In the genomic region with DNA sequence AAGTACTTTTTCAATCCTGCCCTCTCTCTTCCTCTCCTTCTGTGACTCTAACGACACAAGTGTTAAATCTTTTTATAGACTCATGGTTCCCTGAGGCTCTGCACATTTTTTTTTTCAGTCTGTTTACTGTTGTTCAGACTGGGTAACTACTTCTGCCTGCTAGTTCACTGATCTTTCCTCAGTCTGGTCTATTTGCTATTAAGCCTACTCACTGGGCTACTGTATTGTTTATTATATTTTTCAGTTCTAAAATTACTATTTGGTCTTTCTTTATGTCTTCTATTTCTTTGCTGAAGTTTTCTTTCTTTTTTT, we compare ENCODE assay signal across 12 cellular contexts. TPM values are rescaled to one million over a fixed set of nuclear protein-coding genes. Genes with fewer than 3 reads are reported as not detected.
DNase-seq lines count a peak whose midpoint lies in the region; ATAC-seq, FAIRE-seq and TF ChIP-seq lines count a peak whose summit lies in the region.
"Had no signal": no experiment of that assay in that cellular context is flagged by ENCODE, and none has a peak within 500 bp of the region (broad histone marks: within the 10 kb centered on the region; RNA-seq: fewer than 3 reads in every experiment).

No MANE protein-coding gene starts in this region.

- no TSS peak for BruUV-seq in OCI-LY7 (replicated peaks; lab: Mats Ljungman, UMichigan)
- no TSS peak for BruUV-seq in PC-3 (replicated peaks; lab: Mats Ljungman, UMichigan)

- H3K9me3 ChIP-seq in CD8-positive, alpha-beta memory T cell (ENCODE audit: low read length): no peaks in the 10 kb centered on the region
- H3K9me3 ChIP-seq in OCI-LY7 (ENCODE audit: low read length): no peaks in the 10 kb centered on the region
- no peaks in the 10 kb centered on the region for H3K9me3 ChIP-seq in PC-3 (ENCODE audit: low read length)
- H3K9me3 ChIP-seq: adrenal gland had no signal

- H3K27ac ChIP-seq in CD8-positive, alpha-beta memory T cell (ENCODE audit: low read depth, low read length): no peak overlapping the region
- H3K27ac ChIP-seq in OCI-LY7 (ENCODE audit: low read depth, low read length, poor library complexity, severe bottlenecking): no peak overlapping the region
- H3K27ac ChIP-seq in PC-3 (ENCODE audit: low read length): no peak overlapping the region

- TF ChIP-seq CTCF in OCI-LY7 (conservative IDR thresholded peaks at IDR 0.05; ENCODE audit: low read length) (no peak), fibroblast of villous mesenchyme (IDR thresholded peaks at IDR 0.05; ENCODE audit: insufficient read depth, low read depth, low read length) (no peak), nephron progenitor cell (IDR thresholded peaks at IDR 0.05) (no peak), PC-3 (conservative IDR thresholded peaks at IDR 0.05; ENCODE audit: low read depth, low read length) (no peak)

- ATAC-seq in PC-3: no peak

- peak overlapping the region in 7 of 8 donors; percentile 15 to 76 (median 43) for H3K27ac Mint-ChIP-seq in CD8-positive, alpha-beta memory T cell
- peak overlapping the region; percentile 92 for H3K27ac Mint-ChIP-seq in nephron progenitor cell

- H3K79me2 ChIP-seq in OCI-LY7 (ENCODE audit: insufficient read depth, low read depth, low read length) (peaks cover 100% of the 10 kb centered on the region), PC-3 (ENCODE audit: low read length) (peaks cover 98% of the 10 kb centered on the region)

- no peaks in the 10 kb centered on the region for H3F3A ChIP-seq in PC-3 (ENCODE audit: low read length, unreplicated experiment)

- H3K4me2 ChIP-seq in OCI-LY7 (ENCODE audit: low read length) (peak overlapping the region; percentile 20; the same call in 1 of the 2 replicates), PC-3 (ENCODE audit: low read length) (no peak overlapping the region)

- H3K4me3 Mint-ChIP-seq in CD8-positive, alpha-beta memory T cell: peak overlapping the region in 4 of 7 donors; percentile 12 to 62 (median 34)
- H3K4me3 Mint-ChIP-seq in nephron progenitor cell: no peak overlapping the region

- peaks cover 44% of the 10 kb centered on the region for H3K4me1 ChIP-seq in CD8-positive, alpha-beta memory T cell (ENCODE audit: insufficient read depth, low read length)
- H3K4me1 ChIP-seq in OCI-LY7 (ENCODE audit: insufficient read depth, low read length, poor library complexity, severe bottlenecking) (peaks cover 30% of the 10 kb centered on the region), PC-3 (ENCODE audit: insufficient read depth, low read length) (no peaks in the 10 kb centered on the region)

- H4K20me1 ChIP-seq in OCI-LY7 (ENCODE audit: insufficient read depth, low read length): peaks cover 57% of the 10 kb centered on the region
- peaks cover 15% of the 10 kb centered on the region; the same call in 1 of the 2 replicates for H4K20me1 ChIP-seq in PC-3 (ENCODE audit: low read length)

- FAIRE-seq in GM19239 (lab: Jason Lieb, UNC): no peak
- FAIRE-seq: GM18507 had no signal

- H3K9ac ChIP-seq in PC-3 (ENCODE audit: low read length): no peak overlapping the region

- no peaks in the 10 kb centered on the region for H3K27me3 Mint-ChIP-seq in CD8-positive, alpha-beta memory T cell
- no peaks in the 10 kb centered on the region for H3K27me3 Mint-ChIP-seq in nephron progenitor cell (ENCODE audit: low read depth, poor library complexity)

- no peaks in the 10 kb centered on the region for H3K9me3 Mint-ChIP-seq in CD8-positive, alpha-beta memory T cell
- no peaks in the 10 kb centered on the region for H3K9me3 Mint-ChIP-seq in nephron progenitor cell

- intact Hi-C loops in OCI-LY7 (cut with micrococcal nuclease; ENCODE audit: unreplicated experiment) (no loop called here), PC-3 (cut with micrococcal nuclease) (no loop called here)

- H3K9me2 ChIP-seq in OCI-LY7 (ENCODE audit: insufficient read depth, low read length): no peaks in the 10 kb centered on the region
- no peaks in the 10 kb centered on the region for H3K9me2 ChIP-seq in PC-3 (replicated peaks; ENCODE audit: low read length)

- H3K27me3 ChIP-seq in CD8-positive, alpha-beta memory T cell (ENCODE audit: insufficient read depth, low read length, poor library complexity, severe bottlenecking): no peaks in the 10 kb centered on the region
- no peaks in the 10 kb centered on the region for H3K27me3 ChIP-seq in PC-3 (ENCODE audit: low read length)
- H3K27me3 ChIP-seq: adrenal gland had no signal

- peaks cover 80 to 95% (median 90%) of the 10 kb centered on the region in 3 donors for H3K4me1 Mint-ChIP-seq in CD8-positive, alpha-beta memory T cell
- H3K4me1 Mint-ChIP-seq in nephron progenitor cell: peaks cover 17% of the 10 kb centered on the region

- H2AFZ ChIP-seq in OCI-LY7 (ENCODE audit: low read length) (no peak overlapping the region), PC-3 (ENCODE audit: low read length) (no peak overlapping the region)

- POLR2A ChIA-PET in CD8-positive, alpha-beta memory T cell (lab: Charles Lee): no interaction called here
- POLR2A ChIA-PET in OCI-LY7 (lab: Charles Lee): interaction anchor here (0.6 to 1.3 kb wide), 3 partner anchors 8 to 532 kb away, joined by 3 to 8 read pairs (median 3); no protein-coding TSS in a partner anchor
- POLR2A ChIA-PET in PC-3 (lab: Charles Lee; ENCODE audit: unreplicated experiment): no interaction called here

- no peaks in the 10 kb centered on the region for H3K36me3 ChIP-seq in CD8-positive, alpha-beta memory T cell (ENCODE audit: insufficient read depth, low read length)
- H3K36me3 ChIP-seq in OCI-LY7 (ENCODE audit: insufficient read depth, low read length): peaks cover 42% of the 10 kb centered on the region
- no peaks in the 10 kb centered on the region for H3K36me3 ChIP-seq in PC-3 (ENCODE audit: low read depth, low read length)
- H3K36me3 ChIP-seq: adrenal gland had no signal

- H3K4me3 ChIP-seq in CD8-positive, alpha-beta memory T cell (ENCODE audit: low read length): no peak overlapping the region
- no peak overlapping the region for H3K4me3 ChIP-seq in OCI-LY7 (ENCODE audit: low read depth, low read length, poor library complexity, severe bottlenecking)
- no peak overlapping the region for H3K4me3 ChIP-seq in fibroblast of villous mesenchyme (ENCODE audit: low read depth, low read length)
- no peak overlapping the region for H3K4me3 ChIP-seq in PC-3 (ENCODE audit: low read length)
- H3K4me3 ChIP-seq: adrenal gland had no signal

- H3K36me3 Mint-ChIP-seq in CD8-positive, alpha-beta memory T cell: peaks cover 0 to 6% (median 0%) of the 10 kb centered on the region in 3 donors
- H3K36me3 Mint-ChIP-seq in nephron progenitor cell (ENCODE audit: low read depth): peaks cover 12% of the 10 kb centered on the region

- no peak for DNase-seq in CD8-positive, alpha-beta memory T cell
- DNase-seq in OCI-LY7 (ENCODE audit: low spot score) (no peak), fibroblast of villous mesenchyme (ENCODE audit: low read depth) (peak; percentile 37), nephron progenitor cell (no peak), GM19239 (ENCODE audit: insufficient read length, low spot score) (no peak), PC-3 (no peak), DMS79 (lab: John Stamatoyannopoulos, UW) (no peak), HCEC 1CT (no peak)
- DNase-seq: activated CD4-positive, alpha-beta T cell treated with anti-CD3 and anti-CD28 coated beads, Interleukin-2, amount 50 U/mL, for 1 hour; adrenal gland; DMS53 had no signal

- CTCF ChIA-PET in CD8-positive, alpha-beta memory T cell (lab: Charles Lee): interaction anchor here (0.6 to 1.0 kb wide), 2 partner anchors 20 to 73 kb away, joined by 3 read pairs; no protein-coding TSS in a partner anchor
- CTCF ChIA-PET in OCI-LY7 (lab: Charles Lee; ENCODE audit: unreplicated experiment): no interaction called here
- CTCF ChIA-PET in PC-3 (lab: Charles Lee): no interaction called here

RNA-seq across cellular contexts. Expression of gene PPP3R1, which starts 21.3 kb away (rescaled TPM):
- total RNA-seq in CD8-positive, alpha-beta memory T cell: 10 to 100 TPM; 85.0 to 86.1 TPM
- 4.2 TPM for polyA plus RNA-seq in CD8-positive, alpha-beta memory T cell
- total RNA-seq in OCI-LY7 (2014; rRNA removed; shearing (Covaris generic)): 14.1 and 15.1 TPM in 2 replicates
- 90.3 and 97.4 TPM in 2 replicates for total RNA-seq in OCI-LY7 (2022)
- total RNA-seq in fibroblast of villous mesenchyme: 28.0 and 38.4 TPM in 2 replicates
- 13.7 and 21.8 TPM in 2 replicates for total RNA-seq in PC-3 (2014; rRNA removed)
